In genomic region chr6:106223300-106223930, GRCh38 we compare ENCODE assay signal across 1 cellular context.
TF ChIP-seq lines count a peak whose summit lies in the region.

No MANE protein-coding gene starts in this region.

TF ChIP-seq in H1, 55 proteins besides CTCF, POLR2A, EP300 and RAD21 (continued from another document):
- TF ChIP-seq CHD7 (IDR thresholded peaks at IDR 0.05; ENCODE audit: insufficient replicate concordance, low read length) (no peak), TAF1 (IDR thresholded peaks at IDR 0.05; ENCODE audit: low read depth, low read length) (no peak), TAF7 (optimal IDR thresholded peaks at IDR 0.05; ENCODE audit: borderline replicate concordance, low read depth, low read length) (no peak), KDM5A (IDR thresholded peaks at IDR 0.05; ENCODE audit: low read length) (no peak), EGR1 (IDR thresholded peaks at IDR 0.05; ENCODE audit: borderline replicate concordance, low read depth, low read length) (no peak), GTF2F1 (IDR thresholded peaks at IDR 0.05; ENCODE audit: borderline replicate concordance, low read depth, low read length) (no peak), CBX5 (IDR thresholded peaks at IDR 0.05; ENCODE audit: low read depth, low read length) (no peak), RXRA (IDR thresholded peaks at IDR 0.05; ENCODE audit: insufficient read depth, low read depth, low read length) (no peak), POLR2AphosphoS5 (IDR thresholded peaks at IDR 0.05; ENCODE audit: low read depth, low read length) (no peak), KDM4A (IDR thresholded peaks at IDR 0.05; ENCODE audit: low read depth, low read length, severe bottlenecking) (no peak), GABPA (IDR thresholded peaks at IDR 0.05; ENCODE audit: borderline replicate concordance, insufficient read depth, low read length) (no peak), NANOG (IDR thresholded peaks at IDR 0.05; ENCODE audit: insufficient read depth, low read depth, low read length, poor library complexity, severe bottlenecking) (no peak), TEAD4 (IDR thresholded peaks at IDR 0.05; ENCODE audit: low read depth, low read length) (no peak), TBP (IDR thresholded peaks at IDR 0.05; ENCODE audit: low read depth, low read length) (no peak), MAFK (IDR thresholded peaks at IDR 0.05; ENCODE audit: low read depth, low read length) (no peak), RNF2 (IDR thresholded peaks at IDR 0.05; ENCODE audit: borderline replicate concordance, low read depth, low read length, missing control alignments, poor library complexity, severe bottlenecking) (no peak)
- TF ChIP-seq, protein P1, sequence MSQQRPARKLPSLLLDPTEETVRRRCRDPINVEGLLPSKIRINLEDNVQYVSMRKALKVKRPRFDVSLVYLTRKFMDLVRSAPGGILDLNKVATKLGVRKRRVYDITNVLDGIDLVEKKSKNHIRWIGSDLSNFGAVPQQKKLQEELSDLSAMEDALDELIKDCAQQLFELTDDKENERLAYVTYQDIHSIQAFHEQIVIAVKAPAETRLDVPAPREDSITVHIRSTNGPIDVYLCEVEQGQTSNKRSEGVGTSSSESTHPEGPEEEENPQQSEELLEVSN (IDR thresholded peaks at IDR 0.05), result no peak
TF ChIP-seq in H1: peak in this region for 0.
